Comparison of ENCODE assay signal across 14 cellular contexts in genomic region chr5:172276214-172276613, GRCh38. TPM values are rescaled to one million over a fixed set of nuclear protein-coding genes. Genes with fewer than 3 reads are reported as not detected.
DNase-seq lines count a peak whose midpoint lies in the region; ATAC-seq lines count a peak whose summit lies in the region.
"Had no signal": no experiment of that assay in that cellular context is flagged by ENCODE, and none has a peak within 500 bp of the region (broad histone marks: within the 10 kb centered on the region; RNA-seq: fewer than 3 reads in every experiment).

No MANE protein-coding gene starts in this region.

- CTCF ChIA-PET in CD8-positive, alpha-beta memory T cell (lab: Charles Lee) = no interaction called here
- CTCF ChIA-PET in activated CD4-positive, alpha-beta memory T cell treated with anti-CD3 and anti-CD28 coated beads, Interleukin-2, amount 10 ng/mL, durations not matched to agents 7 days and 5 days (lab: Charles Lee) = no interaction called here

- H3K27ac Mint-ChIP-seq in dendritic cell treated with granulocyte-macrophage colony-stimulating factor and Interleukin-4, amounts not matched to agents 40 ng/mL and 50 ng/mL, for 4 days = peak overlapping the region; percentile 8
- H3K27ac Mint-ChIP-seq in CD8-positive, alpha-beta memory T cell = no peak overlapping the region
- no peak overlapping the region for H3K27ac Mint-ChIP-seq in activated CD4-positive, alpha-beta memory T cell treated with anti-CD3 and anti-CD28 coated beads, Interleukin-2, amount 10 ng/mL, durations not matched to agents 7 days and 5 days

- peak; percentile 69 for DNase-seq in HCEC 1CT
- DNase-seq in SJSA1 (ENCODE audit: low read depth in 1 of 2, low spot score in 2 of 2) = peak; percentile 48 to 78
- no peak for DNase-seq in sciatic nerve (ENCODE audit: low spot score)
- no peak for DNase-seq in CD8-positive, alpha-beta memory T cell
- no peak for DNase-seq in activated CD4-positive, alpha-beta memory T cell treated with anti-CD3 and anti-CD28 coated beads, Interleukin-2, amount 10 ng/mL, durations not matched to agents 7 days and 5 days
- DNase-seq in amygdala (lab: John Stamatoyannopoulos, UW) = no peak
- DNase-seq: amniotic stem cell; effector memory CD4-positive, alpha-beta T cell; heart right ventricle; left ventricle myocardium inferior; NCI-H2171; nucleus accumbens; Peyer's patch had no signal

- H3K4me1 ChIP-seq in SJSA1 (replicated peaks) = peaks cover 44% of the 10 kb centered on the region
- H3K4me1 ChIP-seq in CD8-positive, alpha-beta memory T cell (ENCODE audit: insufficient read depth, low read length) = no peaks in the 10 kb centered on the region

- peak overlapping the region; percentile 44 for H3K27ac ChIP-seq in SJSA1
- no peak overlapping the region for H3K27ac ChIP-seq in CD8-positive, alpha-beta memory T cell (ENCODE audit: low read depth, low read length)
- H3K27ac ChIP-seq: heart right ventricle, left ventricle myocardium inferior, Peyer's patch had no signal

- H3K4me3 ChIP-seq in SJSA1 = no peak overlapping the region
- H3K4me3 ChIP-seq in CD8-positive, alpha-beta memory T cell (ENCODE audit: low read length) = no peak overlapping the region
- H3K4me3 ChIP-seq: heart right ventricle, left ventricle myocardium inferior, Peyer's patch had no signal

- peaks cover 36% of the 10 kb centered on the region for H3K36me3 Mint-ChIP-seq in dendritic cell treated with granulocyte-macrophage colony-stimulating factor and Interleukin-4, amounts not matched to agents 40 ng/mL and 50 ng/mL, for 4 days (ENCODE audit: low read depth)
- H3K36me3 Mint-ChIP-seq in CD8-positive, alpha-beta memory T cell = peaks cover 0 to 3% (median 0%) of the 10 kb centered on the region in 3 donors
- peaks cover 34% of the 10 kb centered on the region for H3K36me3 Mint-ChIP-seq in activated CD4-positive, alpha-beta memory T cell treated with anti-CD3 and anti-CD28 coated beads, Interleukin-2, amount 10 ng/mL, durations not matched to agents 7 days and 5 days (ENCODE audit: low read depth)

- ATAC-seq in sciatic nerve = peak; percentile 28
- ATAC-seq: heart right ventricle had no signal

- H3K27me3 Mint-ChIP-seq in dendritic cell treated with granulocyte-macrophage colony-stimulating factor and Interleukin-4, amounts not matched to agents 40 ng/mL and 50 ng/mL, for 4 days = no peaks in the 10 kb centered on the region
- no peaks in the 10 kb centered on the region for H3K27me3 Mint-ChIP-seq in CD8-positive, alpha-beta memory T cell
- no peaks in the 10 kb centered on the region for H3K27me3 Mint-ChIP-seq in activated CD4-positive, alpha-beta memory T cell treated with anti-CD3 and anti-CD28 coated beads, Interleukin-2, amount 10 ng/mL, durations not matched to agents 7 days and 5 days

- H3K9me3 ChIP-seq in SJSA1 (replicated peaks) = no peaks in the 10 kb centered on the region
- no peaks in the 10 kb centered on the region for H3K9me3 ChIP-seq in CD8-positive, alpha-beta memory T cell (ENCODE audit: low read length)
- H3K9me3 ChIP-seq: heart right ventricle, left ventricle myocardium inferior, Peyer's patch had no signal

- H3K9me3 Mint-ChIP-seq in dendritic cell treated with granulocyte-macrophage colony-stimulating factor and Interleukin-4, amounts not matched to agents 40 ng/mL and 50 ng/mL, for 4 days = no peaks in the 10 kb centered on the region
- no peaks in the 10 kb centered on the region for H3K9me3 Mint-ChIP-seq in CD8-positive, alpha-beta memory T cell
- no peaks in the 10 kb centered on the region for H3K9me3 Mint-ChIP-seq in activated CD4-positive, alpha-beta memory T cell treated with anti-CD3 and anti-CD28 coated beads, Interleukin-2, amount 10 ng/mL, durations not matched to agents 7 days and 5 days

- H3K4me3 Mint-ChIP-seq in dendritic cell treated with granulocyte-macrophage colony-stimulating factor and Interleukin-4, amounts not matched to agents 40 ng/mL and 50 ng/mL, for 4 days = no peak overlapping the region
- no peak overlapping the region for H3K4me3 Mint-ChIP-seq in CD8-positive, alpha-beta memory T cell
- no peak overlapping the region for H3K4me3 Mint-ChIP-seq in activated CD4-positive, alpha-beta memory T cell treated with anti-CD3 and anti-CD28 coated beads, Interleukin-2, amount 10 ng/mL, durations not matched to agents 7 days and 5 days

- POLR2A ChIA-PET in CD8-positive, alpha-beta memory T cell (lab: Charles Lee) = no interaction called here
- POLR2A ChIA-PET in activated CD4-positive, alpha-beta memory T cell treated with anti-CD3 and anti-CD28 coated beads, Interleukin-2, amount 10 ng/mL, durations not matched to agents 7 days and 5 days (lab: Charles Lee) = no interaction called here

- H3K36me3 ChIP-seq in SJSA1 = peaks cover 17% of the 10 kb centered on the region
- H3K36me3 ChIP-seq in CD8-positive, alpha-beta memory T cell (ENCODE audit: insufficient read depth, low read length) = no peaks in the 10 kb centered on the region
- H3K36me3 ChIP-seq: left ventricle myocardium inferior, Peyer's patch had no signal

- H3K27me3 ChIP-seq in SJSA1 (replicated peaks) = no peaks in the 10 kb centered on the region
- H3K27me3 ChIP-seq in CD8-positive, alpha-beta memory T cell (ENCODE audit: insufficient read depth, low read length, poor library complexity, severe bottlenecking) = no peaks in the 10 kb centered on the region
- H3K27me3 ChIP-seq: heart right ventricle, Peyer's patch had no signal

- peaks cover 60% of the 10 kb centered on the region for H3K4me1 Mint-ChIP-seq in dendritic cell treated with granulocyte-macrophage colony-stimulating factor and Interleukin-4, amounts not matched to agents 40 ng/mL and 50 ng/mL, for 4 days (ENCODE audit: low read depth)
- H3K4me1 Mint-ChIP-seq in CD8-positive, alpha-beta memory T cell = peaks cover 13 to 30% (median 29%) of the 10 kb centered on the region in 3 donors
- peaks cover 29% of the 10 kb centered on the region for H3K4me1 Mint-ChIP-seq in activated CD4-positive, alpha-beta memory T cell treated with anti-CD3 and anti-CD28 coated beads, Interleukin-2, amount 10 ng/mL, durations not matched to agents 7 days and 5 days

- intact Hi-C loops in dendritic cell treated with granulocyte-macrophage colony-stimulating factor and Interleukin-4, amounts not matched to agents 40 ng/mL and 50 ng/mL, for 4 days (cut with micrococcal nuclease) = loop anchor here (10.0 kb wide), 1 partner anchor 361 kb away; no protein-coding TSS in a partner anchor
- intact Hi-C loops in sciatic nerve (cut with DNase I) = no loop called here

RNA-seq across cellular contexts. Expression of gene UBTD2, which starts 7.3 kb away (rescaled TPM):
- total RNA-seq in SJSA1 (2014; rRNA removed; shearing (Covaris generic)) = 44.0 and 63.4 TPM in 2 replicates
- 29.2 TPM for total RNA-seq in sciatic nerve
- 1 to 10 TPM; 7.4 to 7.5 TPM for total RNA-seq in CD8-positive, alpha-beta memory T cell
- 3.0 TPM for polyA plus RNA-seq in CD8-positive, alpha-beta memory T cell
- 10 to 100 TPM; 10.2 to 10.6 TPM for total RNA-seq in activated CD4-positive, alpha-beta memory T cell treated with anti-CD3 and anti-CD28 coated beads, Interleukin-2, amount 10 ng/mL, durations not matched to agents 7 days and 5 days

Comparison
In these comparisons a context has a peak if more than half of its experiments do, and no peak if none do; other contexts are left out.
1. DNase-seq: peak in HCEC 1CT (single experiment) and SJSA1 (2 of 2); none in sciatic nerve (single experiment), CD8-positive, alpha-beta memory T cell (0 of 5), activated CD4-positive, alpha-beta memory T cell treated with anti-CD3 and anti-CD28 coated beads, Interleukin-2, amount 10 ng/mL, durations not matched to agents 7 days and 5 days (single experiment) and amygdala (0 of 56).